In genomic region chr19:12782424-12783225, GRCh38 we compare ENCODE assay signal across 8 cellular contexts. TPM values are rescaled to one million over a fixed set of nuclear protein-coding genes. Genes with fewer than 3 reads are reported as not detected.
DNase-seq lines count a peak whose midpoint lies in the region; ATAC-seq lines count a peak whose summit lies in the region.

No MANE protein-coding gene starts in this region.

- H3K4me1 Mint-ChIP-seq in activated CD4-positive, alpha-beta memory T cell treated with anti-CD3 and anti-CD28 coated beads for 36 hours (ENCODE audit: low read depth), result peaks cover 30% of the 10 kb centered on the region

- peak; percentile 42 for ATAC-seq in HG02852 (IDR thresholded peaks at IDR 0.05; ENCODE audit: unreplicated experiment)

- H3K27ac Mint-ChIP-seq in activated CD4-positive, alpha-beta memory T cell treated with anti-CD3 and anti-CD28 coated beads for 36 hours, result no peak overlapping the region

- H3K9me3 Mint-ChIP-seq in activated CD4-positive, alpha-beta memory T cell treated with anti-CD3 and anti-CD28 coated beads for 36 hours, result no peaks in the 10 kb centered on the region

- H3K36me3 Mint-ChIP-seq in activated CD4-positive, alpha-beta memory T cell treated with anti-CD3 and anti-CD28 coated beads for 36 hours, result no peaks in the 10 kb centered on the region

- intact Hi-C loops in activated CD4-positive, alpha-beta memory T cell treated with anti-CD3 and anti-CD28 coated beads for 36 hours (cut with micrococcal nuclease), result loop anchor here (1.0 kb wide), 1 partner anchor 9 kb away; the partner anchor contains the start of gene JUNB

- POLR2A ChIA-PET in activated CD4-positive, alpha-beta memory T cell treated with anti-CD3 and anti-CD28 coated beads for 36 hours (lab: Charles Lee), result interaction anchor here (0.7 to 3.5 kb wide), 5 partner anchors 9 to 370 kb away, joined by 3 to 87 read pairs (median 3); partner anchors contain the start of gene JUNB

- CTCF ChIA-PET in activated CD4-positive, alpha-beta memory T cell treated with anti-CD3 and anti-CD28 coated beads for 36 hours (lab: Charles Lee), result interaction anchor here (0.6 to 3.4 kb wide), 10 partner anchors 9 to 451 kb away, joined by 3 to 32 read pairs (median 4); partner anchors contain the start of gene JUNB

- H3K4me3 Mint-ChIP-seq in activated CD4-positive, alpha-beta memory T cell treated with anti-CD3 and anti-CD28 coated beads for 36 hours, result no peak overlapping the region

- no peaks in the 10 kb centered on the region for H3K27me3 Mint-ChIP-seq in activated CD4-positive, alpha-beta memory T cell treated with anti-CD3 and anti-CD28 coated beads for 36 hours

- DNase-seq in ELR (ENCODE audit: low read depth) (peak; percentile 84), NCI-H526 treated with DMSO at 0.1 percent for 48 hours (lab: John Stamatoyannopoulos, UW) (peak; percentile 18), ecto neural progenitor cell (ENCODE audit: low spot score) (peak; percentile 79), lung microvascular endothelial cell (ENCODE audit: low read depth in 2 of 2) (peak; percentile 95 to 98), iPS-NIHi7 (ENCODE audit: extremely low spot score) (no peak)
- peak; percentile 92 for DNase-seq in activated CD4-positive, alpha-beta memory T cell treated with anti-CD3 and anti-CD28 coated beads for 36 hours
- peak in 2 of 3 experiments; percentile 78 to 90 for DNase-seq in stimulated activated CD4-positive, alpha-beta T cell treated with anti-CD3 and anti-CD28 coated beads, TNF-alpha, amount 100 ng/mL, for 24 hours (ENCODE audit: low read depth in 3 of 3)

RNA-seq across cellular contexts. Expression of gene HOOK2, which starts 7.3 kb away (rescaled TPM):
- total RNA-seq in activated CD4-positive, alpha-beta memory T cell treated with anti-CD3 and anti-CD28 coated beads for 36 hours, result 10 to 100 TPM; 20.2 to 22.2 TPM
- total RNA-seq in lung microvascular endothelial cell, result 5.4 and 9.3 TPM in 2 replicates

RNA-seq across cellular contexts. Expression of gene JUNB, which starts 8.7 kb away (rescaled TPM):
- 100 to 1,000 TPM; 409 to 411 TPM for total RNA-seq in activated CD4-positive, alpha-beta memory T cell treated with anti-CD3 and anti-CD28 coated beads for 36 hours
- 59.3 and 124 TPM in 2 replicates for total RNA-seq in lung microvascular endothelial cell

RNA-seq across cellular contexts. Expression of gene PRDX2, which starts 19.0 kb away (rescaled TPM):
- 100 to 1,000 TPM; 253 to 258 TPM for total RNA-seq in activated CD4-positive, alpha-beta memory T cell treated with anti-CD3 and anti-CD28 coated beads for 36 hours
- 185 and 189 TPM in 2 replicates for total RNA-seq in lung microvascular endothelial cell

RNA-seq across cellular contexts. Expression of gene THSD8, which starts 19.2 kb away (rescaled TPM):
- total RNA-seq in activated CD4-positive, alpha-beta memory T cell treated with anti-CD3 and anti-CD28 coated beads for 36 hours, result 10 to 100 TPM; 42.4 to 44.6 TPM
- total RNA-seq in lung microvascular endothelial cell, result 0.20 TPM in 1 of 2 replicates, not detected in the other

RNA-seq across cellular contexts. Expression of gene RNASEH2A, which starts 23.8 kb away (rescaled TPM):
- 10 to 100 TPM; 61.9 to 66.8 TPM for total RNA-seq in activated CD4-positive, alpha-beta memory T cell treated with anti-CD3 and anti-CD28 coated beads for 36 hours
- total RNA-seq in lung microvascular endothelial cell, result 7.1 and 9.8 TPM in 2 replicates
